ENCODE assay signal across 12 cellular contexts in genomic region chr1:25699501-25700089, GRCh38.
DNase-seq lines count a peak whose midpoint lies in the region; ATAC-seq and TF ChIP-seq lines count a peak whose summit lies in the region.
"Had no signal": no experiment of that assay in that cellular context is flagged by ENCODE, and none has a peak within 500 bp of the region (broad histone marks: within the 10 kb centered on the region; RNA-seq: fewer than 3 reads in every experiment).

No MANE protein-coding gene starts in this region.

- no peak for TF ChIP-seq CTCF in CD4-positive, alpha-beta T cell (IDR thresholded peaks at IDR 0.05)
- no peak for TF ChIP-seq CTCF in heart right ventricle (IDR thresholded peaks at IDR 0.05)

- H3K9me3 Mint-ChIP-seq in CD4-positive, alpha-beta T cell = no peaks in the 10 kb centered on the region
- H3K9me3 Mint-ChIP-seq in stimulated activated naive CD8-positive, alpha-beta T cell treated with anti-CD3 and anti-CD28 coated beads, Interleukin-15, amount 100 ng/mL, for 72 hours = no peaks in the 10 kb centered on the region
- H3K9me3 Mint-ChIP-seq: activated naive CD8-positive, alpha-beta T cell treated with anti-CD3 and anti-CD28 coated beads, Interleukin-2, amount 50 U/mL, for 24 hours; CD4-positive, CD25-positive, alpha-beta regulatory T cell had no signal

- H3K4me3 Mint-ChIP-seq in CD4-positive, alpha-beta T cell = no peak overlapping the region
- no peak overlapping the region for H3K4me3 Mint-ChIP-seq in stimulated activated naive CD8-positive, alpha-beta T cell treated with anti-CD3 and anti-CD28 coated beads, Interleukin-15, amount 100 ng/mL, for 72 hours
- H3K4me3 Mint-ChIP-seq: activated CD4-positive, alpha-beta memory T cell treated with anti-CD3 and anti-CD28 coated beads, Interleukin-2, amount 10 ng/mL, durations not matched to agents 7 days and 5 days; activated naive CD8-positive, alpha-beta T cell treated with anti-CD3 and anti-CD28 coated beads, Interleukin-2, amount 50 U/mL, for 24 hours; CD4-positive, CD25-positive, alpha-beta regulatory T cell had no signal

- H3K36me3 ChIP-seq in SK-N-MC (ENCODE audit: insufficient read depth, low read length) = no peaks in the 10 kb centered on the region
- no peaks in the 10 kb centered on the region for H3K36me3 ChIP-seq in heart right ventricle

- no peaks in the 10 kb centered on the region for H3K9me3 ChIP-seq in CD4-positive, alpha-beta T cell (ENCODE audit: control insufficient read depth, low read length)
- H3K9me3 ChIP-seq in SK-N-MC (ENCODE audit: low read depth, low read length) (no peaks in the 10 kb centered on the region), heart right ventricle (no peaks in the 10 kb centered on the region)

- POLR2A ChIA-PET in CD4-positive, alpha-beta T cell (lab: Charles Lee) = interaction anchor here (3.4 kb wide), 1 partner anchor 75 kb away, joined by 18 read pairs; no protein-coding TSS in a partner anchor

- peaks cover 25 to 99% (median 86%) of the 10 kb centered on the region in 9 donors for H3K4me1 ChIP-seq in heart right ventricle

- H3K4me3 ChIP-seq in SK-N-MC (no peak overlapping the region), heart right ventricle (peak overlapping the region in 1 of 10 donors; percentile 2)

- H3K27ac Mint-ChIP-seq in CD4-positive, alpha-beta T cell = peak overlapping the region; percentile 68
- no peak overlapping the region for H3K27ac Mint-ChIP-seq in stimulated activated naive CD8-positive, alpha-beta T cell treated with anti-CD3 and anti-CD28 coated beads, Interleukin-15, amount 100 ng/mL, for 72 hours
- H3K27ac Mint-ChIP-seq: activated CD4-positive, alpha-beta memory T cell treated with anti-CD3 and anti-CD28 coated beads, Interleukin-2, amount 10 ng/mL, durations not matched to agents 7 days and 5 days; activated naive CD8-positive, alpha-beta T cell treated with anti-CD3 and anti-CD28 coated beads, Interleukin-2, amount 50 U/mL, for 24 hours had no signal

- intact Hi-C loops in CD4-positive, alpha-beta T cell (cut with DNase I, micrococcal nuclease) = loop anchor here (5.0 kb wide), 4 partner anchors 68 to 1753 kb away; no protein-coding TSS in a partner anchor
- intact Hi-C loops in heart right ventricle (cut with DNase I) = loop anchor here in 7 of 10 donors (5.0 to 10.0 kb wide), 7 partner anchors 38 to 157 kb away; partner anchors contain the start of genes MAN1C1 (in 2 of the 7) and LDLRAP1 (in 1 of the 7)

- H3K27me3 Mint-ChIP-seq in CD4-positive, alpha-beta T cell = no peaks in the 10 kb centered on the region
- H3K27me3 Mint-ChIP-seq in stimulated activated naive CD8-positive, alpha-beta T cell treated with anti-CD3 and anti-CD28 coated beads, Interleukin-15, amount 100 ng/mL, for 72 hours = no peaks in the 10 kb centered on the region

- peaks cover 26% of the 10 kb centered on the region for H3K36me3 Mint-ChIP-seq in CD4-positive, alpha-beta T cell (ENCODE audit: low read depth)
- H3K36me3 Mint-ChIP-seq: CD4-positive, CD25-positive, alpha-beta regulatory T cell had no signal

- H3K27me3 ChIP-seq in CD4-positive, alpha-beta T cell (ENCODE audit: control insufficient read depth, insufficient read depth, low read length) = no peaks in the 10 kb centered on the region
- no peaks in the 10 kb centered on the region for H3K27me3 ChIP-seq in heart right ventricle

- peak overlapping the region; percentile 14 for H3K9ac ChIP-seq in SK-N-MC (ENCODE audit: insufficient read length)

- ATAC-seq in CD4-positive, alpha-beta T cell (ENCODE audit: poor library complexity) = no peak
- ATAC-seq in heart right ventricle (peak; percentile 51 to 90 (median 82)), HG02852 (IDR thresholded peaks at IDR 0.05; ENCODE audit: unreplicated experiment) (no peak)
- ATAC-seq in stimulated activated naive CD8-positive, alpha-beta T cell treated with anti-CD3 and anti-CD28 coated beads, Interleukin-15, amount 100 ng/mL, for 72 hours = no peak
- ATAC-seq: activated naive CD8-positive, alpha-beta T cell treated with anti-CD3 and anti-CD28 coated beads, Interleukin-2, amount 50 U/mL, for 24 hours; esophagus mucosa had no signal

- H3K4me1 Mint-ChIP-seq in CD4-positive, alpha-beta T cell (ENCODE audit: low read depth) = peaks cover 75% of the 10 kb centered on the region
- peaks cover 64% of the 10 kb centered on the region for H3K4me1 Mint-ChIP-seq in stimulated activated naive CD8-positive, alpha-beta T cell treated with anti-CD3 and anti-CD28 coated beads, Interleukin-15, amount 100 ng/mL, for 72 hours

- DNase-seq in CD4-positive, alpha-beta T cell = no peak
- no peak for DNase-seq in SK-N-MC (ENCODE audit: low read depth, low spot score)
- DNase-seq in heart right ventricle = peak; percentile 61 to 75
- peak; percentile 64 for DNase-seq in retina
- DNase-seq in HPDE6-E6E7 (ENCODE audit: extremely low spot score) = no peak
- no peak for DNase-seq in AG20443 (ENCODE audit: low spot score)
- DNase-seq in stimulated activated naive CD8-positive, alpha-beta T cell treated with anti-CD3 and anti-CD28 coated beads, Interleukin-15, amount 100 ng/mL, for 72 hours = no peak
- DNase-seq: activated CD4-positive, alpha-beta memory T cell treated with anti-CD3 and anti-CD28 coated beads, Interleukin-2, amount 10 ng/mL, durations not matched to agents 7 days and 5 days; activated naive CD8-positive, alpha-beta T cell treated with anti-CD3 and anti-CD28 coated beads, Interleukin-2, amount 50 U/mL, for 24 hours; CD4-positive, CD25-positive, alpha-beta regulatory T cell had no signal

- 29 to 41% methylated on average over 10 of the region's 10 CpGs for WGBS in heart right ventricle, 2 donors

- CTCF ChIA-PET in CD4-positive, alpha-beta T cell (lab: Charles Lee) = no interaction called here

- no peak overlapping the region for H3K27ac ChIP-seq in CD4-positive, alpha-beta T cell (ENCODE audit: low read depth, low read length)
- H3K27ac ChIP-seq in SK-N-MC = peak overlapping the region; percentile 15; the same call in 1 of the 2 replicates
- H3K27ac ChIP-seq in heart right ventricle = peak overlapping the region; percentile 78 to 96 (median 89)

Comparison
In these comparisons a context has a peak if more than half of its experiments do, and no peak if none do; other contexts are left out.
1. ATAC-seq: peak in heart right ventricle (8 of 8); none in CD4-positive, alpha-beta T cell (single experiment), HG02852 (single experiment) and stimulated activated naive CD8-positive, alpha-beta T cell treated with anti-CD3 and anti-CD28 coated beads, Interleukin-15, amount 100 ng/mL, for 72 hours (single experiment).
2. DNase-seq: peak in heart right ventricle (2 of 2) and retina (single experiment); none in CD4-positive, alpha-beta T cell (0 of 10), SK-N-MC (single experiment), HPDE6-E6E7 (single experiment), AG20443 (single experiment) and stimulated activated naive CD8-positive, alpha-beta T cell treated with anti-CD3 and anti-CD28 coated beads, Interleukin-15, amount 100 ng/mL, for 72 hours (0 of 2).